24 cellular contexts compared by ENCODE assay signal in genomic region chr7:88105231-88105630, GRCh38.
DNase-seq lines count a peak whose midpoint lies in the region; ATAC-seq, FAIRE-seq and TF ChIP-seq lines count a peak whose summit lies in the region.
"Had no signal": no experiment of that assay in that cellular context is flagged by ENCODE, and none has a peak within 500 bp of the region (broad histone marks: within the 10 kb centered on the region; RNA-seq: fewer than 3 reads in every experiment).

No MANE protein-coding gene starts in this region.

- CTCF ChIA-PET in HepG2 (lab: Yijun Ruan, JAX; ENCODE audit: low intra/inter-chr PET ratio, low total read pairs): no interaction called here

- no peaks in the 10 kb centered on the region for H3K27me3 ChIP-seq in HepG2 (ENCODE audit: control insufficient read depth in 1 of 2, insufficient read depth in 2 of 2, low read length in 2 of 2)
- H3K27me3 ChIP-seq: BE2C; BLaER1 treated with 17β-estradiol and CSF1 and Interleukin-3, amounts not matched to agents 10 nM and 100 nM had no signal

- FAIRE-seq in HepG2 (lab: Jason Lieb, UNC): no peak
- FAIRE-seq: A204.1, D721Med, H1 had no signal

- H3K27me3 Mint-ChIP-seq in activated T-cell treated with anti-CD3 and anti-CD28 coated beads, Interleukin-2, amount 50 U/mL, for 72 hours (ENCODE audit: low read depth): no peaks in the 10 kb centered on the region
- H3K27me3 Mint-ChIP-seq: CD4-positive, alpha-beta T cell had no signal

- POLR2A ChIA-PET in HepG2 (lab: Yijun Ruan, JAX): no interaction called here

- 0 out of 2 replicates have a peak overlapping the region, but pooled peaks have one; percentile 5 for H3K4me2 ChIP-seq in HepG2 (ENCODE audit: low read depth, low read length)

- in situ Hi-C loops in HepG2 (cut with HindIII; ENCODE audit: extremely low pct_ligation_motif_present, low pct_unique_long_range_greater_than_20kb) (loop anchor here (10.0 kb wide), 1 partner anchor 300 kb away; no protein-coding TSS in a partner anchor), G401 (cut with HindIII; ENCODE audit: low sequenced_read_pairs) (no loop called here)

- H3K36me3 Mint-ChIP-seq in activated T-cell treated with anti-CD3 and anti-CD28 coated beads, Interleukin-2, amount 50 U/mL, for 72 hours (ENCODE audit: insufficient read depth in 2 of 2): no peaks in the 10 kb centered on the region
- H3K36me3 Mint-ChIP-seq: CD14-positive monocyte had no signal

- WGBS in HepG2 (ENCODE audit: low lambda C conversion rate): 9% methylated on average over 3 of the region's 3 CpGs

- intact Hi-C loops in HepG2 (cut with micrococcal nuclease; ENCODE audit: unreplicated experiment): no loop called here
- intact Hi-C loops in mucosa of descending colon (cut with DNase I, micrococcal nuclease): no loop called here

- no peak for TF ChIP-seq RAD21 in HepG2 (CRISPR knock-in tag; IDR thresholded peaks at IDR 0.05)

- H3K4me3 ChIP-seq in HepG2 (replicated peaks in 1 of 3; ENCODE audit: insufficient read depth in 1 of 3, low read depth in 2 of 3, low read length in 3 of 3) (no peak overlapping the region), mucosa of descending colon (no peak overlapping the region)
- H3K4me3 ChIP-seq: BLaER1 treated with 17β-estradiol and CSF1 and Interleukin-3, amounts not matched to agents 10 nM and 100 nM; GM23248 had no signal

- no TSS peak for BruUV-seq in HepG2 (replicated peaks; lab: Mats Ljungman, UMichigan)

- peaks cover 8% of the 10 kb centered on the region for H3K4me1 Mint-ChIP-seq in activated T-cell treated with anti-CD3 and anti-CD28 coated beads, Interleukin-2, amount 50 U/mL, for 72 hours (ENCODE audit: low read depth)
- H3K4me1 Mint-ChIP-seq: CD14-positive monocyte had no signal

- H3K27ac Mint-ChIP-seq in activated T-cell treated with anti-CD3 and anti-CD28 coated beads, Interleukin-2, amount 50 U/mL, for 72 hours: peak overlapping the region; percentile 43
- H3K27ac Mint-ChIP-seq: CD14-positive monocyte; CD4-positive, alpha-beta T cell; CD8-positive, alpha-beta memory T cell had no signal

- TF ChIP-seq CTCF in HepG2 (CRISPR knock-in tag; IDR thresholded peaks at IDR 0.05): no peak
- TF ChIP-seq CTCF in mucosa of descending colon (IDR thresholded peaks at IDR 0.05): no peak

- no peak for TF ChIP-seq EP300 in HepG2 (IDR thresholded peaks at IDR 0.05; ENCODE audit: low read depth in 2 of 2, low read length in 2 of 2)
- TF ChIP-seq EP300 in HepG2 (CRISPR knock-in tag; IDR thresholded peaks at IDR 0.05; ENCODE audit: borderline replicate concordance): no peak

- no peak for DNase-seq in activated T-cell treated with anti-CD3 and anti-CD28 coated beads, Interleukin-2, amount 50 U/mL, for 72 hours
- DNase-seq in activated T-cell treated with anti-CD3 and anti-CD28 coated beads, Interleukin-2, amount 50 U/mL, for 1 hour: no peak
- DNase-seq in HepG2 (ENCODE audit: low spot score) (peak; percentile 44), mucosa of descending colon (no peak), G401 (ENCODE audit: low spot score) (no peak), AG08395 (ENCODE audit: low spot score) (no peak), NCI-H2196 treated with DMSO at 0.1 percent for 48 hours (lab: John Stamatoyannopoulos, UW; ENCODE audit: unreplicated experiment) (no peak)
- DNase-seq: AML-193; BE2C; CD4-positive, alpha-beta T cell; CD8-positive, alpha-beta memory T cell; DMS 273 treated with DMSO at 0.1 percent for 48 hours; DMS79; EL; GF-D8; GM23248; H7; HCEC 1CT had no signal

- H3K9me3 ChIP-seq in HepG2 (ENCODE audit: low read length) (no peaks in the 10 kb centered on the region), mucosa of descending colon (no peaks in the 10 kb centered on the region)
- H3K9me3 ChIP-seq: BE2C had no signal

- no peak overlapping the region for H3K9ac ChIP-seq in HepG2 (ENCODE audit: insufficient read depth, low read depth, low read length)
- H3K9ac ChIP-seq: BLaER1 treated with 17β-estradiol and CSF1 and Interleukin-3, amounts not matched to agents 10 nM and 100 nM; GM23248 had no signal

- H3K36me3 ChIP-seq in HepG2 (replicated peaks in 1 of 2; ENCODE audit: control insufficient read depth in 1 of 2, insufficient read depth in 2 of 2, low read length in 2 of 2): no peaks in the 10 kb centered on the region
- H3K36me3 ChIP-seq in mucosa of descending colon (ENCODE audit: low read depth): no peaks in the 10 kb centered on the region
- H3K36me3 ChIP-seq: BE2C; BLaER1 treated with 17β-estradiol and CSF1 and Interleukin-3, amounts not matched to agents 10 nM and 100 nM had no signal

- no peak for ATAC-seq in activated T-cell treated with anti-CD3 and anti-CD28 coated beads, Interleukin-2, amount 50 U/mL, for 72 hours (replicated peaks in 1 of 2)
- ATAC-seq in HepG2: peak; percentile 81
- peak; percentile 56 for ATAC-seq in mucosa of descending colon

- peaks cover 16% of the 10 kb centered on the region for H3K4me1 ChIP-seq in HepG2 (ENCODE audit: insufficient read depth, low read length)
- H3K4me1 ChIP-seq in mucosa of descending colon (ENCODE audit: low read depth): no peaks in the 10 kb centered on the region
- H3K4me1 ChIP-seq: BE2C had no signal

- no peak overlapping the region for H2AFZ ChIP-seq in HepG2 (ENCODE audit: low read length)
- H2AFZ ChIP-seq: GM23248 had no signal

- no peaks in the 10 kb centered on the region for H4K20me1 ChIP-seq in HepG2 (ENCODE audit: insufficient read depth, low read length)
- H4K20me1 ChIP-seq: BLaER1 treated with 17β-estradiol and CSF1 and Interleukin-3, amounts not matched to agents 10 nM and 100 nM had no signal

- H3K4me3 Mint-ChIP-seq in activated T-cell treated with anti-CD3 and anti-CD28 coated beads, Interleukin-2, amount 50 U/mL, for 72 hours: peak overlapping the region in 1 of 2 donors; percentile 47
- H3K4me3 Mint-ChIP-seq: CD14-positive monocyte; CD4-positive, alpha-beta T cell; CD8-positive, alpha-beta memory T cell had no signal

- TF ChIP-seq POLR2A in HepG2 (IDR thresholded peaks at IDR 0.05; ENCODE audit: insufficient read depth in 1 of 2, low read depth in 2 of 2, low read length in 2 of 2): no peak

- H3K9me3 Mint-ChIP-seq in activated T-cell treated with anti-CD3 and anti-CD28 coated beads, Interleukin-2, amount 50 U/mL, for 72 hours: no peaks in the 10 kb centered on the region
- H3K9me3 Mint-ChIP-seq: CD14-positive monocyte; CD4-positive, alpha-beta T cell; CD8-positive, alpha-beta memory T cell had no signal

- no peak overlapping the region for H3K27ac ChIP-seq in HepG2 (ENCODE audit: extremely low read length, insufficient read depth, low read length)
- H3K27ac ChIP-seq: 22Rv1, GM23248 had no signal

- H3K79me2 ChIP-seq in HepG2 (ENCODE audit: insufficient read depth, low read length): no peaks in the 10 kb centered on the region

TF ChIP-seq in HepG2, 621 proteins besides CTCF, POLR2A, EP300 and RAD21 (continues in another document):
- TF ChIP-seq ESRRA (CRISPR knock-in tag; IDR thresholded peaks at IDR 0.05; ENCODE audit: low read depth) (peak; percentile 56; the same call in 1 of the 2 replicates), TCF7 (IDR thresholded peaks at IDR 0.05; ENCODE audit: low read depth) (peak; percentile 51), ZMYM4 (CRISPR knock-in tag; IDR thresholded peaks at IDR 0.05) (peak; percentile 58), NFIC (IDR thresholded peaks at IDR 0.05; ENCODE audit: low read length) (peak; percentile 27; the same call in 1 of the 2 replicates), SOX13 (IDR thresholded peaks at IDR 0.05) (no peak), SOX13 (CRISPR knock-in tag; conservative IDR thresholded peaks at IDR 0.05 in 1 of 2, IDR thresholded peaks at IDR 0.05 in 1 of 2) (peak in 1 of 2 experiments; percentile 26; a peak in 1 of 4 replicates)
- TF ChIP-seq, protein P1, sequence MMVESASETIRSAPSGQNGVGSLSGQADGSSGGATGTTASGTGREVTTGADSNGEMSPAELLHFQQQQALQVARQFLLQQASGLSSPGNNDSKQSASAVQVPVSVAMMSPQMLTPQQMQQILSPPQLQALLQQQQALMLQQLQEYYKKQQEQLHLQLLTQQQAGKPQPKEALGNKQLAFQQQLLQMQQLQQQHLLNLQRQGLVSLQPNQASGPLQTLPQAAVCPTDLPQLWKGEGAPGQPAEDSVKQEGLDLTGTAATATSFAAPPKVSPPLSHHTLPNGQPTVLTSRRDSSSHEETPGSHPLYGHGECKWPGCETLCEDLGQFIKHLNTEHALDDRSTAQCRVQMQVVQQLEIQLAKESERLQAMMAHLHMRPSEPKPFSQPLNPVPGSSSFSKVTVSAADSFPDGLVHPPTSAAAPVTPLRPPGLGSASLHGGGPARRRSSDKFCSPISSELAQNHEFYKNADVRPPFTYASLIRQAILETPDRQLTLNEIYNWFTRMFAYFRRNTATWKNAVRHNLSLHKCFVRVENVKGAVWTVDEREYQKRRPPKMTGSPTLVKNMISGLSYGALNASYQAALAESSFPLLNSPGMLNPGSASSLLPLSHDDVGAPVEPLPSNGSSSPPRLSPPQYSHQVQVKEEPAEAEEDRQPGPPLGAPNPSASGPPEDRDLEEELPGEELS (CRISPR knock-in tag; IDR thresholded peaks at IDR 0.05): 0 out of 2 replicates have a peak, but pooled peaks have one; percentile 36
- TF ChIP-seq, protein P2, sequence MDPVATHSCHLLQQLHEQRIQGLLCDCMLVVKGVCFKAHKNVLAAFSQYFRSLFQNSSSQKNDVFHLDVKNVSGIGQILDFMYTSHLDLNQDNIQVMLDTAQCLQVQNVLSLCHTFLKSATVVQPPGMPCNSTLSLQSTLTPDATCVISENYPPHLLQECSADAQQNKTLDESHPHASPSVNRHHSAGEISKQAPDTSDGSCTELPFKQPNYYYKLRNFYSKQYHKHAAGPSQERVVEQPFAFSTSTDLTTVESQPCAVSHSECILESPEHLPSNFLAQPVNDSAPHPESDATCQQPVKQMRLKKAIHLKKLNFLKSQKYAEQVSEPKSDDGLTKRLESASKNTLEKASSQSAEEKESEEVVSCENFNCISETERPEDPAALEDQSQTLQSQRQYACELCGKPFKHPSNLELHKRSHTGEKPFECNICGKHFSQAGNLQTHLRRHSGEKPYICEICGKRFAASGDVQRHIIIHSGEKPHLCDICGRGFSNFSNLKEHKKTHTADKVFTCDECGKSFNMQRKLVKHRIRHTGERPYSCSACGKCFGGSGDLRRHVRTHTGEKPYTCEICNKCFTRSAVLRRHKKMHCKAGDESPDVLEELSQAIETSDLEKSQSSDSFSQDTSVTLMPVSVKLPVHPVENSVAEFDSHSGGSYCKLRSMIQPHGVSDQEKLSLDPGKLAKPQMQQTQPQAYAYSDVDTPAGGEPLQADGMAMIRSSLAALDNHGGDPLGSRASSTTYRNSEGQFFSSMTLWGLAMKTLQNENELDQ (CRISPR knock-in tag; IDR thresholded peaks at IDR 0.05; ENCODE audit: borderline replicate concordance): no peak

Comparison
In these comparisons a context has a peak if more than half of its experiments do, and no peak if none do; other contexts are left out.
1. ATAC-seq: peak in HepG2 (single experiment) and mucosa of descending colon (single experiment); none in activated T-cell treated with anti-CD3 and anti-CD28 coated beads, Interleukin-2, amount 50 U/mL, for 72 hours (0 of 2).